8 cellular contexts compared by ENCODE assay signal in the genomic region with DNA sequence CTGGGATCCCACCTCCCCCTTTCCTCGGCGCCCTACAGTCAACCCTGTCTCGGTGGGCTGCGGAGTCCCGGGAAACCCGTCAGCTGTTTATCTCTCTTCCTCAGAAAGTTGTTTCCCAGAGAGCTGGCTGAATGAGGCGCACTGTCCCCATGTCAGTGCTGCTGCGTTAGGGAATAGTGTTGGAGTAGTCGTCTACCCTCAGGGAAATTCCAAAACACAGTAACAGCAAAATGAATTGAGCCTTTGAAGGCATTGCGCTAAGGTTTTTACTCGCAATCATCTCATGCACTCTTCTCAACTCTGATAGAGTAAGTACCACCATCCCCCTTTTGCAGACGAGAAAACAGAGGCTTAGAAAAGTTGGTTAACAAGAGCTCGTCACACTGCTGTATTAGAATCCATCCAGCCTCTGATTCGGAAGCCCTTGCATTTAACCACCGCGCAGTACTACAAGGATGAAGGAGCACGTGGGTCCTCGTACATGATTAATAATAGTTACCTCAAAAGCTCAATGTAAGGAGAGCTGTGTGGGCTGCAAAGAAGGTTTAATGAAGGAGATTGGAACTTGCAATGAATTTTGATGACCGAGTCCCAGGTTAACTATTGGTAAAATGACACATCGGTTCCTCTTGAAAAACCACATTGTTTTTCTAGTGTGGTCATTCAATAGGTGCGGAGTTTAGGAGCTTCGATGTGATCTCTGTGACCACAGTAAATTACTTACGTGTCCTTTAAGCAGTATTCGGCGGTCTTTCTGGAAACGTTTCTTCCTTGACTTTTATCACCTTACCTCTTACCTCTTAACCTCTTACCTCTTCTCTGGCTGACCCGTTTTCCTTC. TPM values are rescaled to one million over a fixed set of nuclear protein-coding genes. Genes with fewer than 3 reads are reported as not detected.
A peak's percentile ranks its signal among the peaks of the same experiment; 100 is the strongest.
DNase-seq lines count a peak whose midpoint lies in the region; ATAC-seq, FAIRE-seq and TF ChIP-seq lines count a peak whose summit lies in the region.

No MANE protein-coding gene starts in this region.

- H3K79me2 ChIP-seq in HepG2 (ENCODE audit: insufficient read depth, low read length) = peaks cover 11% of the 10 kb centered on the region

- ATAC-seq in HG02759 (IDR thresholded peaks at IDR 0.05; ENCODE audit: unreplicated experiment) (peak; percentile 1), HepG2 (peak; percentile 7)
- peak; percentile 8 for ATAC-seq in central memory CD8-positive, alpha-beta T cell (replicated peaks; ENCODE audit: extremely low read depth, poor library complexity, severe bottlenecking)

- peak; percentile 30 for DNase-seq in activated naive CD4-positive, alpha-beta T cell treated with Interleukin-2 at 50 U/mL for 16 hours
- no peak for DNase-seq in activated naive CD4-positive, alpha-beta T cell treated with anti-CD3 and anti-CD28 coated beads, Interleukin-2, amount 50 U/mL, for 16 hours
- DNase-seq in RPMI8226 (peak; percentile 54), HepG2 (ENCODE audit: low spot score) (no peak), stromal cell of bone marrow (ENCODE audit: low read depth) (peak; percentile 13), NCI-H2171 treated with DMSO at 0.1 percent for 48 hours (lab: John Stamatoyannopoulos, UW) (no peak)
- DNase-seq in central memory CD8-positive, alpha-beta T cell (ENCODE audit: low spot score in 2 of 2) = no peak

- WGBS in HepG2 (ENCODE audit: low lambda C conversion rate) = 2% methylated on average over 25 of the region's 27 CpGs

- H3K27me3 ChIP-seq in HepG2 (ENCODE audit: control insufficient read depth in 1 of 2, insufficient read depth in 2 of 2, low read length in 2 of 2) = no peaks in the 10 kb centered on the region

- no peak; a peak in 1 of 4 replicates for TF ChIP-seq POLR2A in HepG2 (IDR thresholded peaks at IDR 0.05; ENCODE audit: insufficient read depth in 1 of 2, low read depth in 2 of 2, low read length in 2 of 2)

- no peak for TF ChIP-seq CTCF in HepG2 (CRISPR knock-in tag; IDR thresholded peaks at IDR 0.05)

- peak overlapping the region; percentile 92 for H3K4me3 Mint-ChIP-seq in central memory CD8-positive, alpha-beta T cell

- TF ChIP-seq EP300 in HepG2 (IDR thresholded peaks at IDR 0.05; ENCODE audit: low read depth in 2 of 2, low read length in 2 of 2) (no peak), HepG2 (CRISPR knock-in tag; IDR thresholded peaks at IDR 0.05; ENCODE audit: borderline replicate concordance) (no peak)

- H3K36me3 Mint-ChIP-seq in central memory CD8-positive, alpha-beta T cell (ENCODE audit: insufficient read depth) = peaks cover 22% of the 10 kb centered on the region

- H3K27me3 Mint-ChIP-seq in central memory CD8-positive, alpha-beta T cell = no peaks in the 10 kb centered on the region

- H3K4me1 ChIP-seq in HepG2 (ENCODE audit: insufficient read depth, low read length) = peaks cover 48% of the 10 kb centered on the region

- no peaks in the 10 kb centered on the region for H4K20me1 ChIP-seq in HepG2 (ENCODE audit: insufficient read depth, low read length)

- CTCF ChIA-PET in HepG2 (lab: Yijun Ruan, JAX; ENCODE audit: low intra/inter-chr PET ratio, low total read pairs) = no interaction called here

- H3K9ac ChIP-seq in HepG2 (ENCODE audit: insufficient read depth, low read depth, low read length) = peak overlapping the region; percentile 64

- no peaks in the 10 kb centered on the region for H3K36me3 ChIP-seq in HepG2 (replicated peaks in 1 of 2; ENCODE audit: control insufficient read depth in 1 of 2, insufficient read depth in 2 of 2, low read length in 2 of 2)

- no peaks in the 10 kb centered on the region for H3K9me3 ChIP-seq in HepG2 (ENCODE audit: low read length)

- peak overlapping the region; percentile 73 for H3K4me2 ChIP-seq in HepG2 (ENCODE audit: low read depth, low read length)

- TSS peak; percentile 60 for BruUV-seq in HepG2 (replicated peaks; lab: Mats Ljungman, UMichigan)

- peak overlapping the region; percentile 89 for H2AFZ ChIP-seq in HepG2 (ENCODE audit: low read length)

- FAIRE-seq in HepG2 (lab: Jason Lieb, UNC) = no peak

- POLR2A ChIA-PET in HepG2 (lab: Yijun Ruan, JAX) = interaction anchor here (1.0 to 1.7 kb wide), 3 partner anchors 64 to 704 kb away, joined by 3 to 5 read pairs (median 3); a partner anchor contains a TSS

- H3K27ac Mint-ChIP-seq in central memory CD8-positive, alpha-beta T cell (ENCODE audit: low read depth) = peak overlapping the region; percentile 95

- H3K27ac ChIP-seq in HepG2 (ENCODE audit: extremely low read length, insufficient read depth, low read length) = peak overlapping the region; percentile 48

- H3K4me1 Mint-ChIP-seq in central memory CD8-positive, alpha-beta T cell = peaks cover 29% of the 10 kb centered on the region

- TF ChIP-seq RAD21 in HepG2 (CRISPR knock-in tag; IDR thresholded peaks at IDR 0.05) = no peak

- in situ Hi-C loops in HepG2 (cut with HindIII; ENCODE audit: extremely low pct_ligation_motif_present, low pct_unique_long_range_greater_than_20kb) = no loop called here

- no peaks in the 10 kb centered on the region for H3K9me3 Mint-ChIP-seq in central memory CD8-positive, alpha-beta T cell

- H3K4me3 ChIP-seq in HepG2 (replicated peaks in 1 of 3; ENCODE audit: insufficient read depth in 1 of 3, low read depth in 2 of 3, low read length in 3 of 3) = peak overlapping the region; percentile 62 to 85 (median 72)

- intact Hi-C loops in HepG2 (cut with micrococcal nuclease; ENCODE audit: unreplicated experiment) = loop anchor here (2.0 kb wide), 1 partner anchor 401 kb away; a partner anchor contains a TSS

TF ChIP-seq in HepG2, 621 proteins besides CTCF, POLR2A, EP300 and RAD21 (continues in another document):
- no peak for TF ChIP-seq ZNF780A (CRISPR knock-in tag; IDR thresholded peaks at IDR 0.05)
- TF ChIP-seq ZNF354B (CRISPR knock-in tag; IDR thresholded peaks at IDR 0.05) = no peak
- no peak for TF ChIP-seq RBFOX2 (IDR thresholded peaks at IDR 0.05; ENCODE audit: low read depth, low read length)
- TF ChIP-seq ZFP36L1 (CRISPR knock-in tag; IDR thresholded peaks at IDR 0.05) = peak; percentile 55; the same call in 1 of the 2 replicates
- TF ChIP-seq, protein P1, sequence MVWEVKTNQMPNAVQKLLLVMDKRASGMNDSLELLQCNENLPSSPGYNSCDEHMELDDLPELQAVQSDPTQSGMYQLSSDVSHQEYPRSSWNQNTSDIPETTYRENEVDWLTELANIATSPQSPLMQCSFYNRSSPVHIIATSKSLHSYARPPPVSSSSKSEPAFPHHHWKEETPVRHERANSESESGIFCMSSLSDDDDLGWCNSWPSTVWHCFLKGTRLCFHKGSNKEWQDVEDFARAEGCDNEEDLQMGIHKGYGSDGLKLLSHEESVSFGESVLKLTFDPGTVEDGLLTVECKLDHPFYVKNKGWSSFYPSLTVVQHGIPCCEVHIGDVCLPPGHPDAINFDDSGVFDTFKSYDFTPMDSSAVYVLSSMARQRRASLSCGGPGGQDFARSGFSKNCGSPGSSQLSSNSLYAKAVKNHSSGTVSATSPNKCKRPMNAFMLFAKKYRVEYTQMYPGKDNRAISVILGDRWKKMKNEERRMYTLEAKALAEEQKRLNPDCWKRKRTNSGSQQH (CRISPR knock-in tag; IDR thresholded peaks at IDR 0.05; ENCODE audit: low read depth) = no peak; the same call in 1 of the 2 replicates
- TF ChIP-seq POLR2AphosphoS2 (IDR thresholded peaks at IDR 0.05; ENCODE audit: low read depth, low read length) = no peak
- TF ChIP-seq, protein P2, sequence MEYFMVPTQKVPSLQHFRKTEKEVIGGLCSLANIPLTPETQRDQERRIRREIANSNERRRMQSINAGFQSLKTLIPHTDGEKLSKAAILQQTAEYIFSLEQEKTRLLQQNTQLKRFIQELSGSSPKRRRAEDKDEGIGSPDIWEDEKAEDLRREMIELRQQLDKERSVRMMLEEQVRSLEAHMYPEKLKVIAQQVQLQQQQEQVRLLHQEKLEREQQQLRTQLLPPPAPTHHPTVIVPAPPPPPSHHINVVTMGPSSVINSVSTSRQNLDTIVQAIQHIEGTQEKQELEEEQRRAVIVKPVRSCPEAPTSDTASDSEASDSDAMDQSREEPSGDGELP (IDR thresholded peaks at IDR 0.05; ENCODE audit: borderline replicate concordance, low read depth) = peak; percentile 59; the same call in 1 of the 2 replicates
- TF ChIP-seq MLLT10 (CRISPR knock-in tag; IDR thresholded peaks at IDR 0.05) = no peak
- peak; percentile 71; the same call in 1 of the 2 replicates for TF ChIP-seq TSC22D2 (CRISPR knock-in tag; IDR thresholded peaks at IDR 0.05; ENCODE audit: borderline replicate concordance)
- no peak for TF ChIP-seq MXD4 (CRISPR knock-in tag; IDR thresholded peaks at IDR 0.05)

RNA-seq across cellular contexts. Expression of a gene that starts 0.8 kb away (rescaled TPM):
- 11.8 and 18.2 TPM in 2 replicates for total RNA-seq in HepG2 (2016; rRNA removed; fragmentation: Illumina TruSeq; extraction: Trizol)
- 2.6 and 5.4 TPM in 2 replicates for total RNA-seq in HepG2 (2016; cell fraction: cytosol; rRNA removed; fragmentation: Illumina TruSeq; extraction: Trizol; ENCODE audit: low read depth)
- total RNA-seq in HepG2 (2016; cell fraction: insoluble cytoplasmic fraction; rRNA removed; fragmentation: Illumina TruSeq; extraction: Trizol) = 11.9 and 18.8 TPM in 2 replicates
- 3.9 and 4.4 TPM in 2 replicates for total RNA-seq in HepG2 (2016; cell fraction: membrane; rRNA removed; fragmentation: Illumina TruSeq; extraction: Trizol)
- total RNA-seq in HepG2 (2016; cell fraction: nucleus; rRNA removed; fragmentation: Illumina TruSeq; extraction: Trizol) = 23.9 and 24.0 TPM in 2 replicates
- 10.4 and 13.1 TPM in 2 replicates for polyA plus RNA-seq in HepG2 (2011; rRNA removed)
- 6.3 and 7.4 TPM in 2 replicates for polyA plus RNA-seq in HepG2 (2011; cell fraction: cytosol; rRNA removed)
- polyA plus RNA-seq in HepG2 (2011; cell fraction: nucleus; rRNA removed) = 11.1 and 14.7 TPM in 2 replicates
- polyA plus RNA-seq in HepG2 (2012) = 12.8 and 13.6 TPM in 2 replicates
- polyA plus RNA-seq in HepG2 (2016; cell fraction: cytosol; fragmentation: Illumina TruSeq; extraction: Trizol; ENCODE audit: low read depth) = 0.31 and 0.55 TPM in 2 replicates
- 6.3 and 7.8 TPM in 2 replicates for polyA plus RNA-seq in HepG2 (2016; cell fraction: insoluble cytoplasmic fraction; fragmentation: Illumina TruSeq; extraction: Trizol; ENCODE audit: low read depth)
- 1.0 and 1.2 TPM in 2 replicates for polyA plus RNA-seq in HepG2 (2016; cell fraction: membrane; fragmentation: Illumina TruSeq; extraction: Trizol; ENCODE audit: low read depth)
- 19.1 and 19.3 TPM in 2 replicates for polyA plus RNA-seq in HepG2 (2016; cell fraction: nucleus; fragmentation: Illumina TruSeq; extraction: Trizol; ENCODE audit: insufficient read depth, low read depth)
- 22.1 and 31.5 TPM in 2 replicates for polyA minus RNA-seq in HepG2 (2011; rRNA and poly(A)+ RNA removed; ENCODE audit: low replicate concordance)
- 22.6 and 36.7 TPM in 2 replicates for polyA minus RNA-seq in HepG2 (2011; cell fraction: cytosol; rRNA and poly(A)+ RNA removed)
- polyA minus RNA-seq in HepG2 (2011; cell fraction: nucleus; rRNA and poly(A)+ RNA removed) = 26.3 and 36.1 TPM in 2 replicates

Comparison
In these comparisons a context has a peak if more than half of its experiments do, and no peak if none do; other contexts are left out.
1. DNase-seq: peak in activated naive CD4-positive, alpha-beta T cell treated with Interleukin-2 at 50 U/mL for 16 hours (single experiment), RPMI8226 (single experiment) and stromal cell of bone marrow (single experiment); none in activated naive CD4-positive, alpha-beta T cell treated with anti-CD3 and anti-CD28 coated beads, Interleukin-2, amount 50 U/mL, for 16 hours (single experiment), central memory CD8-positive, alpha-beta T cell (0 of 2), HepG2 (single experiment) and NCI-H2171 treated with DMSO at 0.1 percent for 48 hours (single experiment).
2. Peak in every context shown above with its lines, with median percentiles within 50 percentile points of each other: ATAC-seq.